In genomic region chr12:55866454-55867004, GRCh38 we compare ENCODE assay signal across 3 cellular contexts. TPM values are rescaled to one million over a fixed set of nuclear protein-coding genes. Genes with fewer than 3 reads are reported as not detected.
"Had no signal": no experiment of that assay in that cellular context is flagged by ENCODE, and none has a peak within 500 bp of the region (broad histone marks: within the 10 kb centered on the region; RNA-seq: fewer than 3 reads in every experiment).

No MANE protein-coding gene starts in this region.

RNA-seq across cellular contexts. Expression of gene MMP19, which starts 23.8 kb away (rescaled TPM):
- total RNA-seq: occipital lobe, temporal lobe had no signal
- polyA plus RNA-seq: neural cell had no signal
